In genomic region chr2:186129767-186130581, GRCh38 we compare ENCODE assay signal across 10 cellular contexts.
DNase-seq lines count a peak whose midpoint lies in the region; TF ChIP-seq lines count a peak whose summit lies in the region.
"Had no signal": no experiment of that assay in that cellular context is flagged by ENCODE, and none has a peak within 500 bp of the region (broad histone marks: within the 10 kb centered on the region; RNA-seq: fewer than 3 reads in every experiment).

No MANE protein-coding gene starts in this region.

- H3K4me3 ChIP-seq in retinal pigment epithelial cell (ENCODE audit: low read length) (no peak overlapping the region), ovary (no peak overlapping the region)
- H3K4me3 ChIP-seq: left ventricle myocardium inferior, thyroid gland had no signal

- peak; percentile 50 for DNase-seq in HT-29 (ENCODE audit: low spot score)
- DNase-seq in NCI-H69 (lab: John Stamatoyannopoulos, UW): peak; percentile 85
- peak; percentile 34 for DNase-seq in epithelial cell of prostate (ENCODE audit: low read depth, low spot score)
- peak; percentile 34 for DNase-seq in retinal pigment epithelial cell (ENCODE audit: low read depth)
- DNase-seq in cerebellum (ENCODE audit: low spot score): no peak
- DNase-seq in nucleus accumbens (lab: John Stamatoyannopoulos, UW): no peak
- DNase-seq in SIG-M5 treated with dmso at 0.1 percent for 504 hours (lab: John Stamatoyannopoulos, UW; ENCODE audit: unreplicated experiment): no peak
- DNase-seq in ovary: no peak
- DNase-seq: left ventricle myocardium inferior, thyroid gland had no signal

- no peaks in the 10 kb centered on the region for H3K36me3 ChIP-seq in ovary
- H3K36me3 ChIP-seq: left ventricle myocardium inferior, thyroid gland had no signal

- H3K27me3 ChIP-seq in ovary: no peaks in the 10 kb centered on the region
- H3K27me3 ChIP-seq: thyroid gland had no signal

- H3K27ac ChIP-seq in epithelial cell of prostate: peak overlapping the region; percentile 89
- no peak overlapping the region for H3K27ac ChIP-seq in ovary
- H3K27ac ChIP-seq: left ventricle myocardium inferior, thyroid gland had no signal

- H3K4me1 ChIP-seq in ovary (ENCODE audit: insufficient read depth): peaks cover 3% of the 10 kb centered on the region

- TF ChIP-seq CTCF in retinal pigment epithelial cell (conservative IDR thresholded peaks at IDR 0.05; ENCODE audit: low read depth, low read length) (no peak), ovary (IDR thresholded peaks at IDR 0.05) (no peak)

- no peaks in the 10 kb centered on the region for H3K9me3 ChIP-seq in ovary
- H3K9me3 ChIP-seq: left ventricle myocardium inferior, thyroid gland had no signal

- intact Hi-C loops in ovary (cut with DNase I): no loop called here

- TF ChIP-seq EP300 in ovary (IDR thresholded peaks at IDR 0.05): no peak

- TF ChIP-seq POLR2A in ovary (IDR thresholded peaks at IDR 0.05): no peak

- WGBS in ovary, 3 donors: 12 to 36% (median 20%) methylated on average over 1 of the region's 1 CpG

Comparison
In these comparisons a context has a peak if more than half of its experiments do, and no peak if none do; other contexts are left out.
1. DNase-seq: peak in HT-29 (single experiment), NCI-H69 (single experiment), epithelial cell of prostate (single experiment) and retinal pigment epithelial cell (single experiment); none in cerebellum (single experiment), nucleus accumbens (0 of 56), SIG-M5 treated with dmso at 0.1 percent for 504 hours (single experiment) and ovary (0 of 5).